In the genomic region with DNA sequence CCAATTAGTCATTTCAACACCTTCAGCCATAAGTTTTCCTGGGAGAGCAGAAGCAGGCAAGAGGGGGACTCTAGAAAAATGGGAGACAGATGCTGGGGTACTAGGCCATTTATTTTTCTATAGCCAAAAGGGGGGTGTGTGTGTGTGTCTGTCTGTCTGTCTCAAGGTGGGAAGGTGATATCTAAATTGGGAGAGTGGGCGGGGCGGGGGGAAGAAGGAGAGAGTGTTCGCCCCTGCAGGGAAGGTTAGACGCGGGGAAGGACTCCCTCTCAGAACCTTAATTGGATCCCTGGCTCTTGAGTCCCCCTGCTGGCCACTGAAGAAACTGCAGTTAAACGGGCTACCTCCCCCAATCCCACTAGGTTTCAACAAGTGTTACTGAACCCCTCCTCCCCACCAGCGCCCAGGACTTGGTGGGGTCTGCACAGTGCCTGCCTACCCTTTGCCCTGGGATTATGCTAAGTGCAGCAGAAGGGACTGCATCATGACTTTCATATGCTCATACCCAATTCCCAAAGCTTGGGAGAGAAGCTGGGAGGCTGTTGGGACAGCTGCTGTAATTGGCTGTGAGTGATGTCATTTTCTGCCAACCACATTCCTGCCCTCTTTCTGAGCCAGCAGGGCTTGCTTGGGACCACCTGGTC, we compare ENCODE assay signal across 9 cellular contexts. TPM values are rescaled to one million over a fixed set of nuclear protein-coding genes. Genes with fewer than 3 reads are reported as not detected.
DNase-seq lines count a peak whose midpoint lies in the region; ATAC-seq and TF ChIP-seq lines count a peak whose summit lies in the region.
"Had no signal": no experiment of that assay in that cellular context is flagged by ENCODE, and none has a peak within 500 bp of the region (broad histone marks: within the 10 kb centered on the region; RNA-seq: fewer than 3 reads in every experiment).

No MANE protein-coding gene starts in this region.

- no peaks in the 10 kb centered on the region for H3K27me3 ChIP-seq in thoracic aorta (replicated peaks; ENCODE audit: insufficient read depth)

- no peak overlapping the region for H3K27ac ChIP-seq in thoracic aorta

- intact Hi-C loops in Calu3 (cut with micrococcal nuclease; ENCODE audit: unreplicated experiment), result loop anchor here (1.0 kb wide), 3 partner anchors 129 to 223 kb away; no protein-coding TSS in a partner anchor
- intact Hi-C loops in activated T-helper 1 cell treated with anti-CD3 and anti-CD28 coated beads, Interleukin-12 subunit alpha, Interleukin-12 subunit beta, Interleukin-2, Interleukin-4 antibody, amounts not matched to agents 30 ng/mL and 10 ng/mL and 1 ng/mL, durations not matched to agents 14 hours and 24 hours and 36 hours (cut with micrococcal nuclease), result loop anchor here (1.0 to 5.0 kb wide), 5 partner anchors 45 to 223 kb away; a partner anchor contains a TSS

- TF ChIP-seq CTCF in Calu3 (IDR thresholded peaks at IDR 0.05; ENCODE audit: unreplicated experiment) (peak; percentile 96), omental fat pad (IDR thresholded peaks at IDR 0.05) (peak in 2 of 3 donors; percentile 66 to 68), thoracic aorta (IDR thresholded peaks at IDR 0.05) (peak; percentile 96)

- peak; percentile 85 for DNase-seq in Calu3
- peak; percentile 89 for DNase-seq in HuH-7.5 (ENCODE audit: low spot score)
- DNase-seq in RPMI7951 (ENCODE audit: low read depth), result peak; percentile 54
- peak; percentile 60 for DNase-seq in activated T-helper 1 cell treated with anti-CD3 and anti-CD28 coated beads, Interleukin-12 subunit alpha, Interleukin-12 subunit beta, Interleukin-2, Interleukin-4 antibody, amounts not matched to agents 30 ng/mL and 10 ng/mL and 1 ng/mL, durations not matched to agents 14 hours and 24 hours and 36 hours (ENCODE audit: low spot score)
- DNase-seq in fibroblast of the conjunctiva (ENCODE audit: low read depth), result peak; percentile 20
- DNase-seq in omental fat pad (ENCODE audit: low spot score), result peak; percentile 82
- DNase-seq in thoracic aorta (ENCODE audit: low spot score), result no peak

- no peak overlapping the region for H3K4me3 ChIP-seq in thoracic aorta

- peak; percentile 41 for ATAC-seq in omental fat pad (ENCODE audit: low FRiP score)
- ATAC-seq in thoracic aorta (ENCODE audit: insufficient number of reproducible peaks, low FRiP score, low read depth), result peak; percentile 80
- no peak for ATAC-seq in HG03159 (IDR thresholded peaks at IDR 0.05; ENCODE audit: unreplicated experiment)

- no peaks in the 10 kb centered on the region for H3K4me1 ChIP-seq in thoracic aorta (ENCODE audit: control insufficient read depth in 1 of 2, low read depth in 2 of 2)

- H3K36me3 Mint-ChIP-seq in Calu3 (ENCODE audit: insufficient read depth, unreplicated experiment), result peaks cover 16% of the 10 kb centered on the region
- H3K36me3 Mint-ChIP-seq in activated T-helper 1 cell treated with anti-CD3 and anti-CD28 coated beads, Interleukin-12 subunit alpha, Interleukin-12 subunit beta, Interleukin-2, Interleukin-4 antibody, amounts not matched to agents 30 ng/mL and 10 ng/mL and 1 ng/mL, durations not matched to agents 14 hours and 24 hours and 36 hours (ENCODE audit: low read depth), result peaks cover 5% of the 10 kb centered on the region

- no peaks in the 10 kb centered on the region for H3K4me1 Mint-ChIP-seq in Calu3 (ENCODE audit: low read depth, unreplicated experiment)
- H3K4me1 Mint-ChIP-seq in activated T-helper 1 cell treated with anti-CD3 and anti-CD28 coated beads, Interleukin-12 subunit alpha, Interleukin-12 subunit beta, Interleukin-2, Interleukin-4 antibody, amounts not matched to agents 30 ng/mL and 10 ng/mL and 1 ng/mL, durations not matched to agents 14 hours and 24 hours and 36 hours (ENCODE audit: low read depth), result no peaks in the 10 kb centered on the region

- no peak overlapping the region for H3K27ac Mint-ChIP-seq in Calu3 (ENCODE audit: unreplicated experiment)
- H3K27ac Mint-ChIP-seq in activated T-helper 1 cell treated with anti-CD3 and anti-CD28 coated beads, Interleukin-12 subunit alpha, Interleukin-12 subunit beta, Interleukin-2, Interleukin-4 antibody, amounts not matched to agents 30 ng/mL and 10 ng/mL and 1 ng/mL, durations not matched to agents 14 hours and 24 hours and 36 hours, result no peak overlapping the region

- CTCF ChIA-PET in Calu3 (lab: Charles Lee), result interaction anchor here (0.6 to 1.0 kb wide), 3 partner anchors 121 to 224 kb away, joined by 3 to 9 read pairs (median 3); no protein-coding TSS in a partner anchor

- peaks cover 60% of the 10 kb centered on the region for H3K36me3 ChIP-seq in thoracic aorta

- no TSS peak for BruUV-seq in Calu3 (replicated peaks; lab: Mats Ljungman, UMichigan)

- H3K9me3 ChIP-seq in thoracic aorta, result no peaks in the 10 kb centered on the region

- H3K4me3 Mint-ChIP-seq in Calu3 (ENCODE audit: low read depth, unreplicated experiment), result no peak overlapping the region
- no peak overlapping the region for H3K4me3 Mint-ChIP-seq in activated T-helper 1 cell treated with anti-CD3 and anti-CD28 coated beads, Interleukin-12 subunit alpha, Interleukin-12 subunit beta, Interleukin-2, Interleukin-4 antibody, amounts not matched to agents 30 ng/mL and 10 ng/mL and 1 ng/mL, durations not matched to agents 14 hours and 24 hours and 36 hours

- H3K9me3 Mint-ChIP-seq in Calu3 (ENCODE audit: low read depth, unreplicated experiment), result no peaks in the 10 kb centered on the region
- no peaks in the 10 kb centered on the region for H3K9me3 Mint-ChIP-seq in activated T-helper 1 cell treated with anti-CD3 and anti-CD28 coated beads, Interleukin-12 subunit alpha, Interleukin-12 subunit beta, Interleukin-2, Interleukin-4 antibody, amounts not matched to agents 30 ng/mL and 10 ng/mL and 1 ng/mL, durations not matched to agents 14 hours and 24 hours and 36 hours

- H3K27me3 Mint-ChIP-seq in Calu3 (ENCODE audit: unreplicated experiment), result no peaks in the 10 kb centered on the region
- no peaks in the 10 kb centered on the region for H3K27me3 Mint-ChIP-seq in activated T-helper 1 cell treated with anti-CD3 and anti-CD28 coated beads, Interleukin-12 subunit alpha, Interleukin-12 subunit beta, Interleukin-2, Interleukin-4 antibody, amounts not matched to agents 30 ng/mL and 10 ng/mL and 1 ng/mL, durations not matched to agents 14 hours and 24 hours and 36 hours (ENCODE audit: insufficient read depth)

RNA-seq across cellular contexts. Expression of a gene that starts 45.8 kb away (rescaled TPM):
- total RNA-seq in Calu3 (2022), result 47.8 and 50.9 TPM in 2 replicates
- 3.1 and 4.7 TPM in 2 replicates for total RNA-seq in RPMI7951 (2014; rRNA removed; shearing (Covaris generic))
- 21.6 and 24.0 TPM in 2 replicates for total RNA-seq in activated T-helper 1 cell treated with anti-CD3 and anti-CD28 coated beads, Interleukin-12 subunit alpha, Interleukin-12 subunit beta, Interleukin-2, Interleukin-4 antibody, amounts not matched to agents 30 ng/mL and 10 ng/mL and 1 ng/mL, durations not matched to agents 14 hours and 24 hours and 36 hours
- 1 to 10 TPM; 3.6 to 9.0 (median 5.5) TPM for total RNA-seq in omental fat pad
- 10 to 100 TPM; 15.7 to 21.0 TPM for total RNA-seq in thoracic aorta

RNA-seq across cellular contexts. Expression of a gene that starts 46.3 kb away (rescaled TPM):
- 19.7 and 23.9 TPM in 2 replicates for total RNA-seq in Calu3 (2022)
- total RNA-seq in RPMI7951 (2014; rRNA removed; shearing (Covaris generic)), result 2.6 and 5.0 TPM in 2 replicates
- not detected in 2 replicates for total RNA-seq in activated T-helper 1 cell treated with anti-CD3 and anti-CD28 coated beads, Interleukin-12 subunit alpha, Interleukin-12 subunit beta, Interleukin-2, Interleukin-4 antibody, amounts not matched to agents 30 ng/mL and 10 ng/mL and 1 ng/mL, durations not matched to agents 14 hours and 24 hours and 36 hours
- total RNA-seq in omental fat pad, result 100 to 1,000 TPM in 1 of 4 donors, 10 to 100 TPM in 3; 24.3 to 120 (median 45.3) TPM
- 10 to 100 TPM in 1 of 2 donors, 1 to 10 TPM in 1; 5.1 to 10.3 TPM for total RNA-seq in thoracic aorta
- total RNA-seq: T-helper 1 cell treated with Interleukin-12 subunit alpha and Interleukin-12 subunit beta and Interleukin-4 antibody, amounts not matched to agents 30 ng/mL and 1 ng/mL, for 36 hours had no signal
